ENCODE assay signal across 26 cellular contexts in the genomic region with DNA sequence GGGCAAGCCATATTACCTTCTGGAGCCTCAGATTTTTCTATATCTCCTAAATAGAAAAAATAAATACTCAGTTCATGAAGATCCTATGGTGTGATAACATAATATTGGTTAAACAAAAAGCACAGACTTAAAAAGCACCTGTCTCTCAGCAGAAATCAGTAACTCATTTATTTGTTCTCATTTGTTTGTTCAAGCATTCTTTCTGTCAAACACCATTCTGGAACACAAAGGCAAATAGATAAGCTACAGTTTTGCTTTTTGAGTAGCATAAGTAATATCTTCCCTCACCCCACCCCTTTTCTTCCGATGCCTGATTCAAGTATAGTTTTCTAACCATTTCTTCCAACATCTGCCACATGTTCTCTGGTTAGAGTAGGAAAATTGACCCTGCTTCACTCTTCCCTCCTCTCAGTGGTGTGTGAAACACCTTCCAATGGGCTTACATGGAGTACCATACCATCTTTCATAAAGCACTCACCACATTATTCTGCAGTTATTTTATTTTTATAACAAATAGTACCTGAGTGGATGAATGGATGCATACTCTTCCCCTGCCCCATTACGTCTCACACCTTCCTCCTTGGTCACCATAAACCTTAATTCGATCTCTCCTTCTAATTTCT. TPM values are rescaled to one million over a fixed set of nuclear protein-coding genes. Genes with fewer than 3 reads are reported as not detected.
DNase-seq lines count a peak whose midpoint lies in the region; FAIRE-seq and TF ChIP-seq lines count a peak whose summit lies in the region.
"Had no signal": no experiment of that assay in that cellular context is flagged by ENCODE, and none has a peak within 500 bp of the region (broad histone marks: within the 10 kb centered on the region; RNA-seq: fewer than 3 reads in every experiment).

No MANE protein-coding gene starts in this region.

- H4K20me1 ChIP-seq in endothelial cell of umbilical vein (replicated peaks; ENCODE audit: control insufficient read depth, extremely low read depth, insufficient read depth, low read length) (no peaks in the 10 kb centered on the region), neural cell (ENCODE audit: insufficient read depth) (no peaks in the 10 kb centered on the region)

- intact Hi-C loops in endothelial cell of umbilical vein (cut with micrococcal nuclease) = no loop called here

- CTCF ChIA-PET in endothelial cell of umbilical vein (lab: Charles Lee) = interaction anchor here (0.8 to 2.6 kb wide), 8 partner anchors 9 to 538 kb away, joined by 3 to 13 read pairs (median 3); a partner anchor contains a TSS

- no TSS peak for BruUV-seq in endothelial cell of umbilical vein (replicated peaks; lab: Mats Ljungman, UMichigan)

- no peaks in the 10 kb centered on the region for H3K9me1 ChIP-seq in endothelial cell of umbilical vein (replicated peaks; ENCODE audit: control insufficient read depth, extremely low read depth, insufficient read depth, low read length)

- H3K9me3 ChIP-seq in endothelial cell of umbilical vein (replicated peaks; ENCODE audit: control insufficient read depth, insufficient read depth, low read length) = no peaks in the 10 kb centered on the region
- no peaks in the 10 kb centered on the region for H3K9me3 ChIP-seq in neural cell (ENCODE audit: low read length)
- H3K9me3 ChIP-seq: SJSA1 had no signal

- no peak for TF ChIP-seq CTCF in C4-2B (conservative IDR thresholded peaks at IDR 0.05)
- no peak for TF ChIP-seq CTCF in endothelial cell of umbilical vein (IDR thresholded peaks at IDR 0.05; ENCODE audit: extremely low read depth in 1 of 2, insufficient read depth in 1 of 2, low read depth in 1 of 2, low read length in 2 of 2)
- TF ChIP-seq CTCF in neural cell (IDR thresholded peaks at IDR 0.05; ENCODE audit: poor library complexity, severe bottlenecking) = no peak

- no peak for TF ChIP-seq EP300 in neural cell (conservative IDR thresholded peaks at IDR 0.05; ENCODE audit: poor library complexity, severe bottlenecking)

- dilution Hi-C loops in endothelial cell of umbilical vein (cut with MboI; ENCODE audit: extremely low pct_ligation_motif_present, low sequenced_read_pairs) = no loop called here

- no peak for TF ChIP-seq RAD21 in neural cell (conservative IDR thresholded peaks at IDR 0.05)

- H3K27ac ChIP-seq in C4-2B = peak overlapping the region; percentile 53
- no peak overlapping the region for H3K27ac ChIP-seq in endothelial cell of umbilical vein (ENCODE audit: insufficient read depth, low read depth, low read length)
- H3K27ac ChIP-seq in neural cell (ENCODE audit: low read length) = peak overlapping the region; percentile 64
- H3K27ac ChIP-seq: SJSA1 had no signal

- FAIRE-seq in endothelial cell of umbilical vein (lab: Jason Lieb, UNC) (peak; percentile 38), GM19239 (lab: Jason Lieb, UNC) (no peak)
- FAIRE-seq: GM12892, K562 had no signal

- H3K4me3 ChIP-seq in endothelial cell of umbilical vein (replicated peaks in 1 of 3; ENCODE audit: insufficient read depth in 1 of 3, low read depth in 1 of 3, low read length in 3 of 3) (no peak overlapping the region), neural cell (ENCODE audit: low read length) (no peak overlapping the region)
- H3K4me3 ChIP-seq: K562, SJSA1 had no signal

- no peaks in the 10 kb centered on the region for H3K4me1 ChIP-seq in endothelial cell of umbilical vein (ENCODE audit: control insufficient read depth, extremely low read depth, insufficient read depth, low read length)
- H3K4me1 ChIP-seq: SJSA1 had no signal

- H3K9ac ChIP-seq in endothelial cell of umbilical vein (replicated peaks; ENCODE audit: extremely low read depth, insufficient read depth, low read length) (no peak overlapping the region), neural cell (ENCODE audit: low read length) (no peak overlapping the region)

- H3K9me2 ChIP-seq in neural cell (ENCODE audit: insufficient read depth, low read length) = no peaks in the 10 kb centered on the region

- DNase-seq in HuH-7.5 (ENCODE audit: low spot score) (peak; percentile 23), endothelial cell of umbilical vein (ENCODE audit: low read depth, low spot score) (no peak), CD1c-positive myeloid dendritic cell (ENCODE audit: extremely low spot score) (no peak), DMS114 treated with DMSO at 0.1 percent for 48 hours (lab: John Stamatoyannopoulos, UW; ENCODE audit: unreplicated experiment) (no peak), GM19239 (ENCODE audit: insufficient read length, low spot score) (no peak)
- DNase-seq: 8988T; CD4-positive, alpha-beta T cell; DND-41; Kasumi-1; NCI-H1105; NCI-H1436 treated with DMSO at 0.1 percent for 48 hours; NCI-H2029 treated with DMSO at 0.1 percent for 48 hours; NCI-H2227 treated with DMSO at 0.1 percent for 48 hours; NCI-H526 treated with DMSO at 0.1 percent for 48 hours; Right ventricle myocardium superior; RPMI8226 had no signal

- H3F3A ChIP-seq in neural cell (ENCODE audit: insufficient read depth, low read length, poor library complexity, severe bottlenecking) = no peaks in the 10 kb centered on the region

- POLR2A ChIA-PET in endothelial cell of umbilical vein (lab: Charles Lee) = no interaction called here

- TF ChIP-seq POLR2A in endothelial cell of umbilical vein (IDR thresholded peaks at IDR 0.05; ENCODE audit: low read depth, low read length) = no peak

- no peak overlapping the region for H3K4me2 ChIP-seq in endothelial cell of umbilical vein (ENCODE audit: insufficient read depth, low read length)
- no peak overlapping the region for H3K4me2 ChIP-seq in neural cell (ENCODE audit: low read length)

- H2AFZ ChIP-seq in endothelial cell of umbilical vein (ENCODE audit: low read depth, low read length) = no peak overlapping the region
- no peak overlapping the region for H2AFZ ChIP-seq in neural cell (ENCODE audit: low read depth, low read length)

- H3K79me2 ChIP-seq in endothelial cell of umbilical vein (ENCODE audit: control insufficient read depth, insufficient read depth, low read length) (no peaks in the 10 kb centered on the region), neural cell (replicated peaks; ENCODE audit: insufficient read depth, low read length) (no peaks in the 10 kb centered on the region)

- peaks cover 0 to 2% of the 10 kb centered on the region in 2 experiments for H3K27me3 ChIP-seq in endothelial cell of umbilical vein (ENCODE audit: control insufficient read depth in 2 of 2, insufficient read depth in 2 of 2, low read length in 2 of 2)
- no peaks in the 10 kb centered on the region for H3K27me3 ChIP-seq in neural cell (ENCODE audit: insufficient read depth, low read depth, low read length)
- H3K27me3 ChIP-seq: SJSA1 had no signal

- H3K36me3 ChIP-seq in endothelial cell of umbilical vein (ENCODE audit: control insufficient read depth in 2 of 2, extremely low read depth in 1 of 2, insufficient read depth in 2 of 2, low read length in 2 of 2) (no peaks in the 10 kb centered on the region), neural cell (ENCODE audit: insufficient read depth, low read length) (no peaks in the 10 kb centered on the region)
- H3K36me3 ChIP-seq: SJSA1 had no signal

TF ChIP-seq in endothelial cell of umbilical vein, 7 proteins besides CTCF, POLR2A, EP300 and RAD21 (continues in another document):
- TF ChIP-seq FOS (IDR thresholded peaks at IDR 0.05; ENCODE audit: borderline replicate concordance, insufficient read depth, low read length) (no peak), JUN (IDR thresholded peaks at IDR 0.05; ENCODE audit: borderline replicate concordance, insufficient read depth, insufficient read length, low read depth) (no peak), EZH2 (IDR thresholded peaks at IDR 0.05; ENCODE audit: borderline replicate concordance, low read depth, low read length, severe bottlenecking) (no peak), POLR2AphosphoS5 (IDR thresholded peaks at IDR 0.05; ENCODE audit: insufficient read depth, low read depth, low read length) (no peak)
- TF ChIP-seq, protein P1, sequence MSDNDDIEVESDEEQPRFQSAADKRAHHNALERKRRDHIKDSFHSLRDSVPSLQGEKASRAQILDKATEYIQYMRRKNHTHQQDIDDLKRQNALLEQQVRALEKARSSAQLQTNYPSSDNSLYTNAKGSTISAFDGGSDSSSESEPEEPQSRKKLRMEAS (IDR thresholded peaks at IDR 0.05; ENCODE audit: insufficient read depth, insufficient read length) = no peak

TF ChIP-seq in neural cell, 6 proteins besides CTCF, POLR2A, EP300 and RAD21 (continues in another document):
- no peak for TF ChIP-seq EZH2 (IDR thresholded peaks at IDR 0.05; ENCODE audit: borderline replicate concordance, insufficient read depth, low read length, poor library complexity, severe bottlenecking)
- no peak for TF ChIP-seq POLR2AphosphoS5 (IDR thresholded peaks at IDR 0.05)

RNA-seq across cellular contexts. Expression of a gene that starts 8.4 kb away (rescaled TPM):
- total RNA-seq in endothelial cell of umbilical vein = 8.7 and 9.2 TPM in 2 replicates
- polyA plus RNA-seq in endothelial cell of umbilical vein (3.4 and 4.3 TPM in 2 replicates), neural cell (24.6 and 25.4 TPM in 2 replicates)
- polyA plus RNA-seq in endothelial cell of umbilical vein (2011; cell fraction: cytosol; rRNA removed) = 5.1 and 6.4 TPM in 2 replicates
- polyA plus RNA-seq in endothelial cell of umbilical vein (2011; cell fraction: nucleus; rRNA removed) = 7.1 and 9.7 TPM in 2 replicates
- 3.1 and 4.0 TPM in 2 replicates for polyA plus RNA-seq in endothelial cell of umbilical vein (2012)
- polyA minus RNA-seq in endothelial cell of umbilical vein (17.1 and 22.2 TPM in 2 replicates), neural cell (58.4 and 69.0 TPM in 2 replicates)
- 10.3 TPM for polyA minus RNA-seq in endothelial cell of umbilical vein (2011; cell fraction: cytosol; rRNA and poly(A)+ RNA removed)
- 20.5 and 43.4 TPM in 2 replicates for polyA minus RNA-seq in endothelial cell of umbilical vein (2011; cell fraction: nucleus; rRNA and poly(A)+ RNA removed)

RNA-seq across cellular contexts. Expression of a gene that starts 55.8 kb away (rescaled TPM):
- not detected in 2 replicates for total RNA-seq in endothelial cell of umbilical vein
- polyA plus RNA-seq in endothelial cell of umbilical vein (not detected in 2 replicates), neural cell (0.27 TPM in 1 of 2 replicates, not detected in the other)
- not detected in 2 replicates for polyA plus RNA-seq in endothelial cell of umbilical vein (2011; cell fraction: cytosol; rRNA removed)
- polyA plus RNA-seq in endothelial cell of umbilical vein (2011; cell fraction: nucleus; rRNA removed) = not detected in 2 replicates
- polyA plus RNA-seq in endothelial cell of umbilical vein (2012) = not detected in 2 replicates
- polyA minus RNA-seq in endothelial cell of umbilical vein (not detected in 2 replicates), neural cell (not detected in 2 replicates)
- polyA minus RNA-seq in endothelial cell of umbilical vein (2011; cell fraction: cytosol; rRNA and poly(A)+ RNA removed) = not detected
- not detected in 2 replicates for polyA minus RNA-seq in endothelial cell of umbilical vein (2011; cell fraction: nucleus; rRNA and poly(A)+ RNA removed)
- total RNA-seq: CD4-positive, alpha-beta T cell; H4; HT-29; MCF 10A; NCI-H460; Right ventricle myocardium superior; SJSA1 had no signal
- polyA plus RNA-seq: BJ had no signal
